8 cellular contexts compared by ENCODE assay signal in the genomic region with DNA sequence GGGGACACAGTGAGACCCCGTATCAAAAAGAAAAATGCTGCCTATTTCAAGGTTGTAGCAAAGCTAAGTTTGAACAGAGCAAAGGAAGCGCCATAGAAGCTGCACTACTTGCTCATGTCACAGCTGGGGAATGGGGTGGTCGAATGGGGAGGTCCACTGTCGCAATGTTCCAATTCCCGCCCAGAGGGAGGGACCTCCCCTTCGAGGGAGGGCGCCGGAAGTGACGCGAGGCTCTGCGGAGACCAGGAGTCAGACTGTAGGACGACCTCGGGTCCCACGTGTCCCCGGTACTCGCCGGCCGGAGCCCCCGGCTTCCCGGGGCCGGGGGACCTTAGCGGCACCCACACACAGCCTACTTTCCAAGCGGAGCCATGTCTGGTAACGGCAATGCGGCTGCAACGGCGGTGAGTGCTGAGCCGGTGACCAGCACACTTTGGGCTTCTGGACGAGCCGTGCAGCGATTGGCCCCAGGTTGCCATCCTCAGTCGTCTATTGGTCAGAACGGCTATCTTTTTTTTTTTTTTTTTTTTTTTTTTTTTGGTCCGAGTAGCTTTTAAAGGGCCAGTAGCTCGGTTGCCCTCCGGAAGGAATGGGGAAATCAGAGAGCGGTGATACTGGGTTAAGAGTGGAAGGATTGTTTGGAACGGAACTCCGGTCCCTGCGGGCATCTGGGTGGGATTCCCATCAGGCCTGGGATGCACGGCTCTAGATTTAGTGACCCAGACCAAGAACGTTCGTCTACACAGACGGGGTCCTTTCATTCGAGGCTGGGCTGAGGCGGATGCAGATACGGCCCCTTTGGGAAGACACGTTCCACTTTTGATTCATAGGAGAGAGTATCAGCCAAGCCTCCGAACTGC. TPM values are rescaled to one million over a fixed set of nuclear protein-coding genes. Genes with fewer than 3 reads are reported as not detected.
DNase-seq lines count a peak whose midpoint lies in the region; ATAC-seq, FAIRE-seq and TF ChIP-seq lines count a peak whose summit lies in the region.

Gene HMBS (plus strand): TSS at position 219 of the 860 bp plus-strand sequence. CDS start 153 bp downstream, at position 372.

- no peaks in the 10 kb centered on the region for H3K9me3 ChIP-seq in adrenal gland (replicated peaks in 1 of 3)
- no peaks in the 10 kb centered on the region for H3K9me3 ChIP-seq in heart right ventricle
- no peaks in the 10 kb centered on the region for H3K9me3 ChIP-seq in upper lobe of right lung

- H3K27me3 ChIP-seq in adrenal gland = no peaks in the 10 kb centered on the region
- H3K27me3 ChIP-seq in heart right ventricle = no peaks in the 10 kb centered on the region
- H3K27me3 ChIP-seq in upper lobe of right lung = no peaks in the 10 kb centered on the region

- H3K27ac ChIP-seq in adrenal gland (peak within 1 kb of the TSS; percentile 79 to 98 (median 84)), heart right ventricle (peak within 1 kb of the TSS; percentile 65 to 97 (median 90)), upper lobe of right lung (peak within 1 kb of the TSS; percentile 92)

- DNase-seq in GM12892 (ENCODE audit: insufficient read length) (peak; percentile 94), NCI-H146 (lab: John Stamatoyannopoulos, UW) (peak; percentile 94), T-helper 1 cell (peak; percentile 81 to 95 (median 88)), adrenal gland (peak; percentile 89 to 97 (median 95)), heart right ventricle (peak; percentile 92 to 94), posterior cingulate gyrus (peak; percentile 91 to 100 (median 96)), upper lobe of right lung (peak; percentile 97)

- TF ChIP-seq CTCF in adrenal gland (IDR thresholded peaks at IDR 0.05) (no peak), heart right ventricle (IDR thresholded peaks at IDR 0.05) (no peak), upper lobe of right lung (IDR thresholded peaks at IDR 0.05) (no peak)

- H3K4me3 ChIP-seq in adrenal gland (peak within 1 kb of the TSS in 3 of 4 donors; percentile 75 to 84 (median 76)), heart right ventricle (peak within 1 kb of the TSS; percentile 45 to 94 (median 66)), upper lobe of right lung (peak within 1 kb of the TSS; percentile 91)

- WGBS in adrenal gland, 4 donors = 0 to 2% (median 1%) methylated on average over 31 to 49 of the region's 49 CpGs
- 0 to 1% methylated on average over 49 of the region's 49 CpGs for WGBS in heart right ventricle, 2 donors

- peak; percentile 100 for FAIRE-seq in GM12892 (lab: Jason Lieb, UNC)

- intact Hi-C loops in adrenal gland (cut with DNase I) (no loop called here), heart right ventricle (cut with DNase I) (no loop called here), posterior cingulate gyrus (cut with DNase I) (loop anchor here (1.0 kb wide), 1 partner anchor 18 kb away; the partner anchor contains the start of gene VPS11), upper lobe of right lung (cut with DNase I) (no loop called here)

- peaks cover 0 to 28% of the 10 kb centered on the region in 2 donors for H3K36me3 ChIP-seq in adrenal gland (replicated peaks in 1 of 2)
- H3K36me3 ChIP-seq in heart right ventricle = peaks cover 0 to 36% (median 21%) of the 10 kb centered on the region in 9 donors
- H3K36me3 ChIP-seq in upper lobe of right lung = peaks cover 32% of the 10 kb centered on the region

- ATAC-seq in HG02852 (IDR thresholded peaks at IDR 0.05; ENCODE audit: unreplicated experiment) (peak; percentile 91), heart right ventricle (peak; percentile 95 to 98 (median 98)), upper lobe of right lung (peak; percentile 98)

- TF ChIP-seq POLR2A in GM12892 (IDR thresholded peaks at IDR 0.05; ENCODE audit: low read depth, low read length) (peak; percentile 93), adrenal gland (IDR thresholded peaks at IDR 0.05) (peak in 1 of 2 donors; percentile 69)

- H3K4me1 ChIP-seq in adrenal gland (replicated peaks in 1 of 2) (peaks cover 6 to 14% of the 10 kb centered on the region in 2 donors), heart right ventricle (peaks cover 4 to 43% (median 16%) of the 10 kb centered on the region in 9 donors), upper lobe of right lung (peaks cover 14% of the 10 kb centered on the region)

RNA-seq across cellular contexts. Expression of gene HMBS, which starts in this region (rescaled TPM):
- 28.2 TPM for polyA plus RNA-seq in GM12892 (2012; ENCODE audit: missing spikeins)
- 10 to 100 TPM; 16.8 to 37.2 (median 28.7) TPM for total RNA-seq in adrenal gland
- polyA plus RNA-seq in adrenal gland = 10 to 100 TPM; 30.1 to 33.4 (median 31.3) TPM
- total RNA-seq in heart right ventricle = 10 to 100 TPM; 14.3 to 24.9 (median 17.3) TPM
- 10 to 100 TPM; 33.0 to 39.7 TPM for polyA plus RNA-seq in heart right ventricle
- total RNA-seq in upper lobe of right lung = 19.5 TPM

Comparison
In these comparisons a context has a peak if more than half of its experiments do, and no peak if none do; other contexts are left out.
1. Peak in every context shown above with its lines: DNase-seq, ATAC-seq, H3K4me3 ChIP-seq and H3K27ac ChIP-seq.